ENCODE assay signal across 21 cellular contexts in genomic region chr10:78450807-78451485, GRCh38.
DNase-seq lines count a peak whose midpoint lies in the region; ATAC-seq, FAIRE-seq and TF ChIP-seq lines count a peak whose summit lies in the region.
"Had no signal": no experiment of that assay in that cellular context is flagged by ENCODE, and none has a peak within 500 bp of the region (broad histone marks: within the 10 kb centered on the region; RNA-seq: fewer than 3 reads in every experiment).

No MANE protein-coding gene starts in this region.

- H3K9me3 ChIP-seq in HepG2 (ENCODE audit: low read length) (no peaks in the 10 kb centered on the region), right lobe of liver (no peaks in the 10 kb centered on the region), endodermal cell (ENCODE audit: control insufficient read depth, low read length) (no peaks in the 10 kb centered on the region), smooth muscle cell (replicated peaks; ENCODE audit: low read depth) (no peaks in the 10 kb centered on the region), OCI-LY7 (ENCODE audit: low read length) (no peaks in the 10 kb centered on the region; the same call in 1 of the 2 replicates)
- H3K9me3 ChIP-seq: tibial artery had no signal

- H3K36me3 Mint-ChIP-seq in endodermal cell (ENCODE audit: low read depth) (no peaks in the 10 kb centered on the region), osteocyte (ENCODE audit: unreplicated experiment) (no peaks in the 10 kb centered on the region)
- H3K36me3 Mint-ChIP-seq: stimulated activated effector memory CD8-positive, alpha-beta T cell treated with anti-CD3 and anti-CD28 coated beads, Interleukin-12 subunit alpha, Interleukin-12 subunit beta, amount 100 ng/mL, for 72 hours; T-cell had no signal

- H2AFZ ChIP-seq in HepG2 (ENCODE audit: low read length) = no peak overlapping the region
- no peak overlapping the region for H2AFZ ChIP-seq in smooth muscle cell (ENCODE audit: low read depth)
- no peak overlapping the region for H2AFZ ChIP-seq in OCI-LY7 (ENCODE audit: low read length)

- ATAC-seq in HepG2 (no peak), right lobe of liver (no peak)
- ATAC-seq: stimulated activated effector memory CD8-positive, alpha-beta T cell treated with anti-CD3 and anti-CD28 coated beads, Interleukin-12 subunit alpha, Interleukin-12 subunit beta, amount 100 ng/mL, for 72 hours; T-cell had no signal

- no peaks in the 10 kb centered on the region for H3K9me2 ChIP-seq in OCI-LY7 (ENCODE audit: insufficient read depth, low read length)

- H3K4me2 ChIP-seq in HepG2 (ENCODE audit: low read depth, low read length) (no peak overlapping the region), smooth muscle cell (peak overlapping the region; percentile 16), OCI-LY7 (ENCODE audit: low read length) (no peak overlapping the region)

- 97% methylated on average over 6 of the region's 6 CpGs for WGBS in HepG2 (ENCODE audit: low lambda C conversion rate)
- 77% methylated on average over 6 of the region's 6 CpGs for WGBS in right lobe of liver (ENCODE audit: insufficient coverage, low coverage, low lambda C conversion rate, missing lambda C conversion rate)
- WGBS in endodermal cell (ENCODE audit: insufficient coverage in 1 of 2, insufficient read length in 1 of 2), 2 experiments = 74 to 87% methylated on average over 3 to 6 of the region's 6 CpGs
- WGBS in smooth muscle cell (ENCODE audit: low lambda C conversion rate) = 42% methylated on average over 6 of the region's 6 CpGs

- peaks cover 12% of the 10 kb centered on the region for H3K4me1 Mint-ChIP-seq in endodermal cell
- no peaks in the 10 kb centered on the region for H3K4me1 Mint-ChIP-seq in osteocyte (ENCODE audit: unreplicated experiment)
- H3K4me1 Mint-ChIP-seq: stimulated activated effector memory CD8-positive, alpha-beta T cell treated with anti-CD3 and anti-CD28 coated beads, Interleukin-12 subunit alpha, Interleukin-12 subunit beta, amount 100 ng/mL, for 72 hours; T-cell had no signal

- H3K9ac ChIP-seq in HepG2 (ENCODE audit: insufficient read depth, low read depth, low read length) (no peak overlapping the region), endodermal cell (ENCODE audit: extremely low read depth, low read length, poor library complexity, severe bottlenecking) (no peak overlapping the region), smooth muscle cell (ENCODE audit: low read depth) (no peak overlapping the region)

- H3F3A ChIP-seq in smooth muscle cell (ENCODE audit: low read depth) = no peaks in the 10 kb centered on the region

- H3K27me3 ChIP-seq in HepG2 (ENCODE audit: control insufficient read depth in 1 of 2, insufficient read depth in 2 of 2, low read length in 2 of 2) = no peaks in the 10 kb centered on the region
- H3K27me3 ChIP-seq in right lobe of liver = no peaks in the 10 kb centered on the region
- H3K27me3 ChIP-seq in endodermal cell (ENCODE audit: control insufficient read depth, insufficient read depth, low read length, poor library complexity, severe bottlenecking) = no peaks in the 10 kb centered on the region
- H3K27me3 ChIP-seq in smooth muscle cell (ENCODE audit: low read depth) = no peaks in the 10 kb centered on the region
- H3K27me3 ChIP-seq: tibial artery had no signal

- H3K4me3 ChIP-seq in HepG2 (replicated peaks in 1 of 3; ENCODE audit: insufficient read depth in 1 of 3, low read depth in 2 of 3, low read length in 3 of 3) = no peak overlapping the region
- no peak overlapping the region for H3K4me3 ChIP-seq in right lobe of liver
- H3K4me3 ChIP-seq in endodermal cell (ENCODE audit: low read length) = no peak overlapping the region
- H3K4me3 ChIP-seq in smooth muscle cell = no peak overlapping the region
- H3K4me3 ChIP-seq in OCI-LY7 (ENCODE audit: low read depth, low read length, poor library complexity, severe bottlenecking) = no peak overlapping the region
- H3K4me3 ChIP-seq: tibial artery had no signal

- intact Hi-C loops in HepG2 (cut with micrococcal nuclease; ENCODE audit: unreplicated experiment) = no loop called here
- intact Hi-C loops in right lobe of liver (cut with DNase I) = no loop called here
- intact Hi-C loops in OCI-LY7 (cut with micrococcal nuclease; ENCODE audit: unreplicated experiment) = no loop called here

- H3K79me2 ChIP-seq in HepG2 (ENCODE audit: insufficient read depth, low read length) (no peaks in the 10 kb centered on the region), smooth muscle cell (ENCODE audit: low read depth) (no peaks in the 10 kb centered on the region), OCI-LY7 (ENCODE audit: insufficient read depth, low read depth, low read length) (no peaks in the 10 kb centered on the region)

- in situ Hi-C loops in HepG2 (cut with HindIII; ENCODE audit: extremely low pct_ligation_motif_present, low pct_unique_long_range_greater_than_20kb) = no loop called here

- H3K27ac ChIP-seq in HepG2 (ENCODE audit: extremely low read length, insufficient read depth, low read length) (no peak overlapping the region), right lobe of liver (no peak overlapping the region), endodermal cell (ENCODE audit: low read depth, low read length) (no peak overlapping the region), smooth muscle cell (ENCODE audit: low read depth) (no peak overlapping the region), OCI-LY7 (ENCODE audit: low read depth, low read length, poor library complexity, severe bottlenecking) (no peak overlapping the region)
- H3K27ac ChIP-seq: tibial artery had no signal

- CTCF ChIA-PET in HepG2 (lab: Yijun Ruan, JAX; ENCODE audit: low intra/inter-chr PET ratio, low total read pairs) (no interaction called here), OCI-LY7 (lab: Charles Lee; ENCODE audit: unreplicated experiment) (no interaction called here)

- TF ChIP-seq EP300 in HepG2 (IDR thresholded peaks at IDR 0.05; ENCODE audit: low read depth in 2 of 2, low read length in 2 of 2) (no peak), HepG2 (CRISPR knock-in tag; IDR thresholded peaks at IDR 0.05; ENCODE audit: borderline replicate concordance) (no peak)

- H3K9me3 Mint-ChIP-seq in endodermal cell = no peaks in the 10 kb centered on the region
- H3K9me3 Mint-ChIP-seq in osteocyte (ENCODE audit: unreplicated experiment) = no peaks in the 10 kb centered on the region
- H3K9me3 Mint-ChIP-seq: activated T-cell treated with anti-CD3 and anti-CD28 coated beads, Interleukin-2, amount 50 U/mL, for 24 hours; stimulated activated effector memory CD8-positive, alpha-beta T cell treated with anti-CD3 and anti-CD28 coated beads, Interleukin-12 subunit alpha, Interleukin-12 subunit beta, amount 100 ng/mL, for 72 hours; T-cell had no signal

- no peak for TF ChIP-seq POLR2A in HepG2 (IDR thresholded peaks at IDR 0.05; ENCODE audit: insufficient read depth in 1 of 2, low read depth in 2 of 2, low read length in 2 of 2)
- TF ChIP-seq POLR2A in right lobe of liver (IDR thresholded peaks at IDR 0.05) = no peak

- no TSS peak for BruUV-seq in HepG2 (replicated peaks; lab: Mats Ljungman, UMichigan)
- BruUV-seq in OCI-LY7 (replicated peaks; lab: Mats Ljungman, UMichigan) = no TSS peak

- no peak for TF ChIP-seq RAD21 in HepG2 (CRISPR knock-in tag; IDR thresholded peaks at IDR 0.05)

- H3K27me3 Mint-ChIP-seq in endodermal cell (ENCODE audit: insufficient read depth) (peaks cover 9% of the 10 kb centered on the region), osteocyte (ENCODE audit: unreplicated experiment) (peaks cover 74% of the 10 kb centered on the region)

- POLR2A ChIA-PET in HepG2 (lab: Yijun Ruan, JAX) = interaction anchor here (4.3 kb wide), 1 partner anchor 7 kb away, joined by 30 read pairs; no protein-coding TSS in a partner anchor
- POLR2A ChIA-PET in OCI-LY7 (lab: Charles Lee) = no interaction called here

- FAIRE-seq in HepG2 (lab: Jason Lieb, UNC) = no peak
- FAIRE-seq: astrocyte, colon had no signal

- DNase-seq in HepG2 (ENCODE audit: low spot score) (no peak), right lobe of liver (no peak), NCI-H2196 treated with DMSO at 0.1 percent for 48 hours (lab: John Stamatoyannopoulos, UW; ENCODE audit: unreplicated experiment) (peak; percentile 5), endodermal cell (peak; percentile 64), smooth muscle cell (lab: John Stamatoyannopoulos, UW; ENCODE audit: unreplicated experiment) (no peak), OCI-LY7 (ENCODE audit: low spot score) (no peak), osteocyte (ENCODE audit: extremely low spot score, unreplicated experiment) (no peak), DMS79 (lab: John Stamatoyannopoulos, UW) (no peak)
- DNase-seq: activated CD4-positive, alpha-beta T cell treated with anti-CD3 and anti-CD28 coated beads, Interleukin-2, amount 50 U/mL, for 48 hours; activated naive CD4-positive, alpha-beta T cell treated with anti-CD3 and anti-CD28 coated beads, Interleukin-2, amount 50 U/mL, for 16 hours; activated T-cell treated with anti-CD3 and anti-CD28 coated beads, Interleukin-2, amount 50 U/mL, for 24 hours; C1 segment of cervical spinal cord; hippocampal formation; MM.1S; NCI-H2227 treated with DMSO at 0.1 percent for 48 hours; stimulated activated CD4-positive, alpha-beta T cell treated with anti-CD3 and anti-CD28 coated beads, Interleukin-15, amount 100 ng/mL, for 24 hours; T-cell had no signal

- peaks cover 28% of the 10 kb centered on the region for H3K4me1 ChIP-seq in HepG2 (ENCODE audit: insufficient read depth, low read length)
- H3K4me1 ChIP-seq in right lobe of liver = no peaks in the 10 kb centered on the region
- H3K4me1 ChIP-seq in endodermal cell (ENCODE audit: control insufficient read depth, insufficient read depth, low read length) = peaks cover 11% of the 10 kb centered on the region
- peaks cover 4% of the 10 kb centered on the region for H3K4me1 ChIP-seq in smooth muscle cell (ENCODE audit: low read depth)
- H3K4me1 ChIP-seq in OCI-LY7 (ENCODE audit: insufficient read depth, low read length, poor library complexity, severe bottlenecking) = no peaks in the 10 kb centered on the region

- H3K36me3 ChIP-seq in HepG2 (replicated peaks in 1 of 2; ENCODE audit: control insufficient read depth in 1 of 2, insufficient read depth in 2 of 2, low read length in 2 of 2) (no peaks in the 10 kb centered on the region), right lobe of liver (no peaks in the 10 kb centered on the region), endodermal cell (ENCODE audit: control insufficient read depth, insufficient read depth, low read length) (no peaks in the 10 kb centered on the region), smooth muscle cell (ENCODE audit: low read depth) (no peaks in the 10 kb centered on the region), OCI-LY7 (ENCODE audit: insufficient read depth, low read length) (no peaks in the 10 kb centered on the region)
- H3K36me3 ChIP-seq: tibial artery had no signal

- H4K20me1 ChIP-seq in HepG2 (ENCODE audit: insufficient read depth, low read length) (no peaks in the 10 kb centered on the region), smooth muscle cell (ENCODE audit: low read depth) (no peaks in the 10 kb centered on the region), OCI-LY7 (ENCODE audit: insufficient read depth, low read length) (no peaks in the 10 kb centered on the region)

- H3K27ac Mint-ChIP-seq in endodermal cell = peak overlapping the region; percentile 71
- H3K27ac Mint-ChIP-seq in osteocyte (ENCODE audit: unreplicated experiment) = no peak overlapping the region
- H3K27ac Mint-ChIP-seq: activated T-cell treated with anti-CD3 and anti-CD28 coated beads, Interleukin-2, amount 50 U/mL, for 24 hours; stimulated activated effector memory CD8-positive, alpha-beta T cell treated with anti-CD3 and anti-CD28 coated beads, Interleukin-12 subunit alpha, Interleukin-12 subunit beta, amount 100 ng/mL, for 72 hours; T-cell had no signal

- H3K4me3 Mint-ChIP-seq in endodermal cell = no peak overlapping the region
- no peak overlapping the region for H3K4me3 Mint-ChIP-seq in osteocyte (ENCODE audit: unreplicated experiment)
- H3K4me3 Mint-ChIP-seq: activated T-cell treated with anti-CD3 and anti-CD28 coated beads, Interleukin-2, amount 50 U/mL, for 24 hours; stimulated activated effector memory CD8-positive, alpha-beta T cell treated with anti-CD3 and anti-CD28 coated beads, Interleukin-12 subunit alpha, Interleukin-12 subunit beta, amount 100 ng/mL, for 72 hours; T-cell had no signal

- TF ChIP-seq CTCF in HepG2 (CRISPR knock-in tag; IDR thresholded peaks at IDR 0.05) (no peak), right lobe of liver (IDR thresholded peaks at IDR 0.05) (no peak), endodermal cell (conservative IDR thresholded peaks at IDR 0.05) (no peak), smooth muscle cell (IDR thresholded peaks at IDR 0.05; ENCODE audit: borderline replicate concordance, insufficient read depth, poor library complexity, severe bottlenecking) (no peak), OCI-LY7 (conservative IDR thresholded peaks at IDR 0.05; ENCODE audit: low read length) (no peak), osteocyte (IDR thresholded peaks at IDR 0.05) (no peak)

Comparison
In these comparisons a context has a peak if more than half of its experiments do, and no peak if none do; other contexts are left out.
1. DNase-seq: peak in NCI-H2196 treated with DMSO at 0.1 percent for 48 hours (single experiment) and endodermal cell (single experiment); none in HepG2 (single experiment), right lobe of liver (0 of 3), smooth muscle cell (single experiment), OCI-LY7 (single experiment), osteocyte (single experiment) and DMS79 (single experiment).